In genomic region chr9:129542761-129543160, GRCh38 we compare ENCODE assay signal across 10 cellular contexts.
"Had no signal": no experiment of that assay in that cellular context is flagged by ENCODE, and none has a peak within 500 bp of the region (broad histone marks: within the 10 kb centered on the region; RNA-seq: fewer than 3 reads in every experiment).

No MANE protein-coding gene starts in this region.

- H3K36me3 ChIP-seq: brain microvascular endothelial cell, tibial artery had no signal

- DNase-seq: activated naive CD8-positive, alpha-beta T cell treated with anti-CD3 and anti-CD28 coated beads for 36 hours; amygdala; brain microvascular endothelial cell; effector memory CD4-positive, alpha-beta T cell; natural killer cell; stimulated activated CD4-positive, alpha-beta T cell treated with anti-CD3 and anti-CD28 coated beads, Interleukin-4, amount 100 ng/mL, for 24 hours; stimulated activated naive CD4-positive, alpha-beta T cell; tibial artery had no signal

- H3K27ac ChIP-seq: brain microvascular endothelial cell, skin epidermis, tibial artery had no signal

- H3K4me3 ChIP-seq: skin epidermis, tibial artery had no signal

- H3K9me3 ChIP-seq: tibial artery had no signal

- ATAC-seq: activated CD4-positive, CD25-positive, alpha-beta regulatory T cell treated with anti-CD3 and anti-CD28 coated beads, Interleukin-2, amount 50 U/mL, for 24 hours; natural killer cell had no signal

- H3K27me3 ChIP-seq: brain microvascular endothelial cell, tibial artery had no signal
